26 cellular contexts compared by ENCODE assay signal in the genomic region with DNA sequence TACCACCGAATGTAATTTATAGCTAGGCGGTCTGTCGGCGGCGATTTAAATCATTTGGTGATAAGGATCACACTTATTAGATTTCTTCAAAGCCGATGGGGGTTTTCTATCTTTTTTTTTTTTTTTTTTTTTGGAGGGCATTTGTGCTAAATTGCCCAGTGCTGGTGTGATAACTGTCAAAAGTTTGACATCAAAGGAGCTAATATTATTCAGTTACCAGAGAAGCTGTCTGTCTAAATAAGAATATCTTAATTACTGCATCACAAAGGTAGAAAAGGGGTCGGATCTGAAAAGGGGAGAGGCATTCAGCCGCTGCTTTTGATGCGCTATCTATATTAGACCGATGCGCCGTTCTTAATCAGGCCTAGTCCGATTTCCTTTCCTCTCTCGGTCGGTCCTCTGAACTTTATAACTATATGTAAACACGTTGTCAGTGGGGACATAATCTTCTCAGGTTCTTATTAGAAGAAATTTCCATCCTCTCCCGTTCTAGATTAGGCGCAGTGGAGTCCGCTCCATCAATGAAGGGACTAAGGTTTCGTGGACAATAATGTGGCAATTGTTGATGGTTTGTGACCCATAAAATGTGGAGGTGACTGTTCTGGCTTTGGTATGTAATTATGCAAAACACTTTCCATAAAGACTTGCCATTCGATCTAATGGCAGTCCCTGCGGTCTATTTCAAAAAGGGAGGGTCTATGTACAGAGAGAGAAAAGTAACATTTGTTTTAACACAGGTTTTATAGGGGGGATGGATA. TPM values are rescaled to one million over a fixed set of nuclear protein-coding genes. Genes with fewer than 3 reads are reported as not detected.
DNase-seq lines count a peak whose midpoint lies in the region; ATAC-seq lines count a peak whose summit lies in the region.
"Had no signal": no experiment of that assay in that cellular context is flagged by ENCODE, and none has a peak within 500 bp of the region (broad histone marks: within the 10 kb centered on the region; RNA-seq: fewer than 3 reads in every experiment).

No MANE protein-coding gene starts in this region.

- no peak overlapping the region for H3K4me3 Mint-ChIP-seq in activated CD8-positive, alpha-beta memory T cell treated with anti-CD3 and anti-CD28 coated beads, Interleukin-2, amount 10 ng/mL, durations not matched to agents 7 days and 5 days
- H3K4me3 Mint-ChIP-seq in stimulated activated naive B cell treated with anti-CD40 and anti-IgM and Interleukin-4, amounts not matched to agents 10 μg/mL and 1 μg/mL and 100 μg/mL, for 72 hours, result no peak overlapping the region

- H3K9ac ChIP-seq in HUES6 (ENCODE audit: low read length), result no peak overlapping the region

- no peak for DNase-seq in activated CD8-positive, alpha-beta memory T cell treated with anti-CD3 and anti-CD28 coated beads, Interleukin-2, amount 10 ng/mL, durations not matched to agents 7 days and 5 days
- no peak for DNase-seq in activated CD8-positive, alpha-beta memory T cell treated with anti-CD3 and anti-CD28 coated beads, Interleukin-2, amount 50 U/mL, for 4 hours
- DNase-seq in epidermal melanocyte (ENCODE audit: insufficient read length, low spot score), result peak; percentile 8
- no peak for DNase-seq in stimulated activated naive B cell treated with anti-CD40 and anti-IgM and Interleukin-4, amounts not matched to agents 10 μg/mL and 1 μg/mL and 100 μg/mL, for 72 hours
- no peak for DNase-seq in stimulated activated CD4-positive, alpha-beta T cell treated with anti-CD3 and anti-CD28 coated beads, Interleukin-2, amount 100 ng/mL, for 48 hours
- DNase-seq: activated gamma-delta T cell; anterior cingulate cortex; cerebellar nuclear complex; DMS 273 treated with DMSO at 0.1 percent for 48 hours; effector CD4-positive, alpha-beta T cell; GF-D8; Kasumi-1; NCI-H1092; NCI-H2029; PC-3; SIG-M5; stimulated activated CD4-positive, alpha-beta T cell treated with anti-CD3 and anti-CD28 coated beads, Interleukin-12 subunit alpha, Interleukin-12 subunit beta, amount 100 ng/mL, for 4 hours; testis had no signal

- H3K27me3 Mint-ChIP-seq in activated CD8-positive, alpha-beta memory T cell treated with anti-CD3 and anti-CD28 coated beads, Interleukin-2, amount 10 ng/mL, durations not matched to agents 7 days and 5 days, result peaks cover 87% of the 10 kb centered on the region
- H3K27me3 Mint-ChIP-seq in stimulated activated naive B cell treated with anti-CD40 and anti-IgM and Interleukin-4, amounts not matched to agents 10 μg/mL and 1 μg/mL and 100 μg/mL, for 72 hours, result peaks cover 65 to 67% of the 10 kb centered on the region in 2 donors

- peaks cover 10% of the 10 kb centered on the region for H3K4me1 Mint-ChIP-seq in activated CD8-positive, alpha-beta memory T cell treated with anti-CD3 and anti-CD28 coated beads, Interleukin-2, amount 10 ng/mL, durations not matched to agents 7 days and 5 days
- peaks cover 6 to 10% of the 10 kb centered on the region in 2 donors for H3K4me1 Mint-ChIP-seq in stimulated activated naive B cell treated with anti-CD40 and anti-IgM and Interleukin-4, amounts not matched to agents 10 μg/mL and 1 μg/mL and 100 μg/mL, for 72 hours

- peak overlapping the region; percentile 44 for H3K27ac Mint-ChIP-seq in activated CD8-positive, alpha-beta memory T cell treated with anti-CD3 and anti-CD28 coated beads, Interleukin-2, amount 10 ng/mL, durations not matched to agents 7 days and 5 days
- peak overlapping the region; percentile 68 for H3K27ac Mint-ChIP-seq in stimulated activated naive B cell treated with anti-CD40 and anti-IgM and Interleukin-4, amounts not matched to agents 10 μg/mL and 1 μg/mL and 100 μg/mL, for 72 hours
- H3K27ac Mint-ChIP-seq: CD14-positive monocyte had no signal

- H3K27ac ChIP-seq in HUES6 (ENCODE audit: low read depth, low read length), result no peak overlapping the region
- H3K27ac ChIP-seq: neutrophil, testis had no signal

- H3K9me3 Mint-ChIP-seq in activated CD8-positive, alpha-beta memory T cell treated with anti-CD3 and anti-CD28 coated beads, Interleukin-2, amount 10 ng/mL, durations not matched to agents 7 days and 5 days (ENCODE audit: low read depth), result no peaks in the 10 kb centered on the region
- no peaks in the 10 kb centered on the region for H3K9me3 Mint-ChIP-seq in stimulated activated naive B cell treated with anti-CD40 and anti-IgM and Interleukin-4, amounts not matched to agents 10 μg/mL and 1 μg/mL and 100 μg/mL, for 72 hours

- H3K27me3 ChIP-seq in HUES6 (ENCODE audit: control insufficient read depth, insufficient read depth, low read length), result peaks cover 100% of the 10 kb centered on the region
- H3K27me3 ChIP-seq: gastroesophageal sphincter, testis had no signal

- no peaks in the 10 kb centered on the region for H3K36me3 ChIP-seq in HUES6 (ENCODE audit: control insufficient read depth, insufficient read depth, low read length)
- H3K36me3 ChIP-seq: gastroesophageal sphincter, neutrophil had no signal

- ATAC-seq in activated CD8-positive, alpha-beta memory T cell treated with anti-CD3 and anti-CD28 coated beads, Interleukin-2, amount 10 ng/mL, durations not matched to agents 7 days and 5 days, result no peak
- no peak for ATAC-seq in stimulated activated naive B cell treated with anti-CD40 and anti-IgM and Interleukin-4, amounts not matched to agents 10 μg/mL and 1 μg/mL and 100 μg/mL, for 72 hours (replicated peaks)
- ATAC-seq in HG02973 (IDR thresholded peaks at IDR 0.05; ENCODE audit: unreplicated experiment), result no peak
- ATAC-seq in HG03571 (IDR thresholded peaks at IDR 0.05; ENCODE audit: unreplicated experiment), result no peak
- ATAC-seq: activated CD4-positive, CD25-positive, alpha-beta regulatory T cell treated with anti-CD3 and anti-CD28 coated beads, Interleukin-2, amount 50 U/mL, for 24 hours; esophagus mucosa; gastroesophageal sphincter; PC-3 had no signal

- peak overlapping the region; percentile 65 for H3K4me3 ChIP-seq in HUES6 (ENCODE audit: low read depth, low read length)

- CTCF ChIA-PET in activated CD8-positive, alpha-beta memory T cell treated with anti-CD3 and anti-CD28 coated beads, Interleukin-2, amount 10 ng/mL, durations not matched to agents 7 days and 5 days (lab: Charles Lee), result no interaction called here

- peaks cover 55% of the 10 kb centered on the region for H3K4me1 ChIP-seq in HUES6 (ENCODE audit: control insufficient read depth, insufficient read depth, low read length)

- H3K9me3 ChIP-seq in HUES6 (ENCODE audit: control insufficient read depth, insufficient read depth, low read depth, low read length), result no peaks in the 10 kb centered on the region
- H3K9me3 ChIP-seq: gastroesophageal sphincter, neutrophil, testis had no signal

- H3K36me3 Mint-ChIP-seq in activated CD8-positive, alpha-beta memory T cell treated with anti-CD3 and anti-CD28 coated beads, Interleukin-2, amount 10 ng/mL, durations not matched to agents 7 days and 5 days, result no peaks in the 10 kb centered on the region
- peaks cover 0 to 1% of the 10 kb centered on the region in 2 donors for H3K36me3 Mint-ChIP-seq in stimulated activated naive B cell treated with anti-CD40 and anti-IgM and Interleukin-4, amounts not matched to agents 10 μg/mL and 1 μg/mL and 100 μg/mL, for 72 hours

RNA-seq across cellular contexts. Expression of a gene that starts 31.7 kb away (rescaled TPM):
- total RNA-seq in activated CD8-positive, alpha-beta memory T cell treated with anti-CD3 and anti-CD28 coated beads, Interleukin-2, amount 10 ng/mL, durations not matched to agents 7 days and 5 days, result not detected
